In genomic region chr20:51425347-51426106, GRCh38 we compare ENCODE assay signal across 1 cellular context.
TF ChIP-seq lines count a peak whose summit lies in the region.

No MANE protein-coding gene starts in this region.

TF ChIP-seq in H1, 55 proteins besides CTCF, POLR2A, EP300 and RAD21:
- 0 out of 2 replicates have a peak, but pooled peaks have one; percentile 12 for TF ChIP-seq MAX (IDR thresholded peaks at IDR 0.05)
- no peak for TF ChIP-seq YY1 (IDR thresholded peaks at IDR 0.05; ENCODE audit: low read depth, low read length)
